ENCODE assay signal across 8 cellular contexts in the genomic region with DNA sequence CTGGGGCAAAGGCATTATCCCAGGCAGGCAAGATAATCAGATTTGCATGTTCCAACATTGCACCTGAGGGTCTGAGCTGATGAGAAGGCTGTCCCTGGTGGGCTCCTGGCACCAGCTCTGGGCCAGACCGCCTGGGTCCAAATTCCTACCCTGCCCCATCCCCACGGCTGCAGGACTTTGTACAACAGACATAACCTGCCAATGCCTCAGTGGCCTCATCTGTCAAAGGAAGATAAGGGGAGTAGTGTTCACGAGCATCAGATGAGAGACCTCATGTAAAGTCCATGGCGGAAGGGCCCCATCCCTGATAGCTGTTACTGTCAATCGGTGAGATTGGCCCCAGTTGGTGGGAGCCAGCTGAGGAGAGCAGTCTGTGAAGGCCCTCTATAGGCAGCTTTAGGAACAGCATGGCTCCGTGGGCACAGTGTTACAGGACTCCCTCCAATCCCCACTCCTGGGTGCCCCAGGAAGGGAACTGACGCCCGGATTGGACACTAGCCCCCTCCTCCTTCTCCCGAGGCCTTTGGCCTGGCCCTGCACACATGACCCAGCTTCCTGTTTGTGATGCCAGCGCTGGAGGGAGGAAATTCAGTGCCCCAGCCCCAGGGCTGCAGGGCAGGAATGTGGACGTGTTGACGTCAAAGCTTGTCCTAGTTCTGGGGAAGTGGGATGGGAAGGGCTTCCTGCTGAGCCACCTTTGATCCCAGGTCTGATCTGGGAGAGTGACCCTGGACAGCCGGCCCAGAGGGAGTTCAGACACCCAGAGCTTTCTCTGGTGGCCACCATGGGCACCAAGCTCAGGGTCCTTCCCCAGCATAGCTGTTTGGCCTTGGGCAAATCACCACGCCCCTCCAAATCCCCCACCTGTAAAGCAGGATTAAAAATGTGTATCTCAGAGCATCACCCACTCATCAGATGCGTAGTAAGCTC. TPM values are rescaled to one million over a fixed set of nuclear protein-coding genes. Genes with fewer than 3 reads are reported as not detected.
DNase-seq lines count a peak whose midpoint lies in the region; ATAC-seq, FAIRE-seq and TF ChIP-seq lines count a peak whose summit lies in the region.

No MANE protein-coding gene starts in this region.

- H3K4me3 Mint-ChIP-seq in WTC11 = no peak overlapping the region

- H3K4me3 ChIP-seq in cardiac fibroblast (replicated peaks in 1 of 2; ENCODE audit: low read depth in 2 of 2, low read length in 2 of 2) = no peak overlapping the region

- TF ChIP-seq POLR2A in H54 (IDR thresholded peaks at IDR 0.05; ENCODE audit: low read depth, low read length) = no peak

- peaks cover 2% of the 10 kb centered on the region; the same call in 1 of the 2 replicates for H3K4me1 Mint-ChIP-seq in WTC11

- peak; percentile 80 for ATAC-seq in WTC11
- no peak for ATAC-seq in HG02763 (IDR thresholded peaks at IDR 0.05; ENCODE audit: unreplicated experiment)

- TF ChIP-seq CTCF in GM10266 (IDR thresholded peaks at IDR 0.05; ENCODE audit: control insufficient read depth, insufficient read depth, low read depth, missing control alignments) = peak; percentile 70
- TF ChIP-seq CTCF in WTC11 (IDR thresholded peaks at IDR 0.05) = peak; percentile 87
- peak; percentile 96 for TF ChIP-seq CTCF in cardiac fibroblast (IDR thresholded peaks at IDR 0.05; ENCODE audit: low read depth, low read length)

- CTCF ChIA-PET in WTC11 (lab: Charles Lee) = interaction anchor here (0.5 to 4.9 kb wide), 82 partner anchors 8 to 1251 kb away, joined by 3 to 72 read pairs (median 4); a partner anchor contains a TSS

- no peaks in the 10 kb centered on the region for H3K9me3 Mint-ChIP-seq in WTC11

- no peak overlapping the region for H3K27ac Mint-ChIP-seq in WTC11

- no peak for FAIRE-seq in H54 (lab: Jason Lieb, UNC)

- DNase-seq in GM10266 (ENCODE audit: extremely low spot score) (peak; percentile 69), H54 (ENCODE audit: insufficient read length, low spot score) (peak; percentile 90), NCI-H1105 treated with DMSO at 0.1 percent for 48 hours (lab: John Stamatoyannopoulos, UW) (peak; percentile 10), WTC11 (ENCODE audit: low spot score) (peak; percentile 85), cardiac fibroblast (ENCODE audit: low read depth in 2 of 2) (peak; percentile 77 to 89), kidney glomerular epithelial cell (lab: John Stamatoyannopoulos, UW) (peak; percentile 56)
- peak; percentile 39 to 58 for DNase-seq in stimulated activated CD4-positive, alpha-beta T cell treated with anti-CD3 and anti-CD28 coated beads, Interleukin-15, amount 100 ng/mL, for 48 hours (ENCODE audit: low read depth in 2 of 2)

- no peaks in the 10 kb centered on the region for H3K36me3 Mint-ChIP-seq in WTC11

- POLR2A ChIA-PET in WTC11 (lab: Charles Lee) = interaction anchor here (1.1 kb wide), 1 partner anchor 58 kb away, joined by 4 read pairs; no protein-coding TSS in a partner anchor

- peaks cover 13% of the 10 kb centered on the region for H3K27me3 Mint-ChIP-seq in WTC11 (ENCODE audit: low read depth)

TF ChIP-seq in WTC11, 78 proteins besides CTCF, POLR2A, EP300 and RAD21:
- TF ChIP-seq GABPB1 (CRISPR knock-in tag; IDR thresholded peaks at IDR 0.05) = peak; percentile 8; the same call in 1 of the 2 replicates
- TF ChIP-seq TCF7 (CRISPR knock-in tag; IDR thresholded peaks at IDR 0.05; ENCODE audit: low read depth) = no peak
- TF ChIP-seq RORB (CRISPR knock-in tag; IDR thresholded peaks at IDR 0.05) = no peak
- TF ChIP-seq ZNF671 (CRISPR knock-in tag; IDR thresholded peaks at IDR 0.05) = no peak
- no peak for TF ChIP-seq CREM (CRISPR knock-in tag; IDR thresholded peaks at IDR 0.05)
- no peak for TF ChIP-seq SMAD4 (CRISPR knock-in tag; IDR thresholded peaks at IDR 0.05)
- TF ChIP-seq, protein P1, sequence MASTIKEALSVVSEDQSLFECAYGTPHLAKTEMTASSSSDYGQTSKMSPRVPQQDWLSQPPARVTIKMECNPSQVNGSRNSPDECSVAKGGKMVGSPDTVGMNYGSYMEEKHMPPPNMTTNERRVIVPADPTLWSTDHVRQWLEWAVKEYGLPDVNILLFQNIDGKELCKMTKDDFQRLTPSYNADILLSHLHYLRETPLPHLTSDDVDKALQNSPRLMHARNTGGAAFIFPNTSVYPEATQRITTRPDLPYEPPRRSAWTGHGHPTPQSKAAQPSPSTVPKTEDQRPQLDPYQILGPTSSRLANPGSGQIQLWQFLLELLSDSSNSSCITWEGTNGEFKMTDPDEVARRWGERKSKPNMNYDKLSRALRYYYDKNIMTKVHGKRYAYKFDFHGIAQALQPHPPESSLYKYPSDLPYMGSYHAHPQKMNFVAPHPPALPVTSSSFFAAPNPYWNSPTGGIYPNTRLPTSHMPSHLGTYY (CRISPR knock-in tag; IDR thresholded peaks at IDR 0.05) = no peak
- no peak for TF ChIP-seq NR3C1 (CRISPR knock-in tag; conservative IDR thresholded peaks at IDR 0.05; ENCODE audit: low read depth)

RNA-seq across cellular contexts. Expression of a gene that starts 56.2 kb away (rescaled TPM):
- 9.5 to 12.4 TPM (median 11.0 TPM) in 3 replicates for total RNA-seq in WTC11 (2021)

Comparison
In these comparisons a context has a peak if more than half of its experiments do, and no peak if none do; other contexts are left out.
1. DNase-seq: peak in every context shown above with its lines; median percentile 90 in H54; 85 in WTC11; 83 in cardiac fibroblast; 69 in GM10266; 56 in kidney glomerular epithelial cell; 48 in stimulated activated CD4-positive, alpha-beta T cell treated with anti-CD3 and anti-CD28 coated beads, Interleukin-15, amount 100 ng/mL, for 48 hours; 10 in NCI-H1105 treated with DMSO at 0.1 percent for 48 hours.